8 cellular contexts compared by ENCODE assay signal in genomic region chr10:48289652-48290238, GRCh38. TPM values are rescaled to one million over a fixed set of nuclear protein-coding genes. Genes with fewer than 3 reads are reported as not detected.
A peak's percentile ranks its signal among the peaks of the same experiment; 100 is the strongest.
DNase-seq lines count a peak whose midpoint lies in the region; ATAC-seq and TF ChIP-seq lines count a peak whose summit lies in the region.

No MANE protein-coding gene starts in this region.

- ATAC-seq in HG02588 (IDR thresholded peaks at IDR 0.05; ENCODE audit: unreplicated experiment), result peak; percentile 50
- ATAC-seq in GM21528 (IDR thresholded peaks at IDR 0.05; ENCODE audit: low FRiP score, unreplicated experiment), result no peak

- peak; percentile 90 for TF ChIP-seq CTCF in fibroblast of the aortic adventitia (IDR thresholded peaks at IDR 0.05; ENCODE audit: insufficient read depth, low read length)

- DNase-seq in NCI-H2107 treated with DMSO at 0.1 percent for 48 hours (lab: John Stamatoyannopoulos, UW; ENCODE audit: unreplicated experiment) (peak; percentile 16), NCI-H2107 (lab: John Stamatoyannopoulos, UW) (no peak), NCI-H460 (ENCODE audit: extremely low read depth, low read depth) (peak; percentile 51), activated T-cell treated with anti-CD3 and anti-CD28 coated beads for 48 hours (ENCODE audit: low read depth) (peak; percentile 30), fibroblast of the aortic adventitia (ENCODE audit: low read depth) (peak; percentile 44), occipital lobe (lab: John Stamatoyannopoulos, UW) (peak; percentile 22)

- H3K4me3 ChIP-seq in fibroblast of the aortic adventitia (ENCODE audit: low read depth, low read length), result no peak overlapping the region

RNA-seq across cellular contexts. Expression of gene FRMPD2, which starts 15.2 kb away (rescaled TPM):
- total RNA-seq in NCI-H460 (2014; rRNA removed; shearing (Covaris generic)), result not detected in 2 replicates
- not detected in 2 replicates for polyA plus RNA-seq in NCI-H460 (2014; cell fraction: nucleus; rRNA removed)
- total RNA-seq in fibroblast of the aortic adventitia (ENCODE audit: low replicate concordance), result not detected in 2 replicates
- total RNA-seq in occipital lobe, result 3.3 TPM

RNA-seq across cellular contexts. Expression of gene MAPK8, which starts 16.7 kb away (rescaled TPM):
- 54.3 and 57.7 TPM in 2 replicates for total RNA-seq in NCI-H460 (2014; rRNA removed; shearing (Covaris generic))
- polyA plus RNA-seq in NCI-H460 (2014; cell fraction: nucleus; rRNA removed), result 17.2 and 31.3 TPM in 2 replicates
- total RNA-seq in fibroblast of the aortic adventitia (ENCODE audit: low replicate concordance) (22.4 and 39.1 TPM in 2 replicates), occipital lobe (331 TPM)
